In the genomic region with DNA sequence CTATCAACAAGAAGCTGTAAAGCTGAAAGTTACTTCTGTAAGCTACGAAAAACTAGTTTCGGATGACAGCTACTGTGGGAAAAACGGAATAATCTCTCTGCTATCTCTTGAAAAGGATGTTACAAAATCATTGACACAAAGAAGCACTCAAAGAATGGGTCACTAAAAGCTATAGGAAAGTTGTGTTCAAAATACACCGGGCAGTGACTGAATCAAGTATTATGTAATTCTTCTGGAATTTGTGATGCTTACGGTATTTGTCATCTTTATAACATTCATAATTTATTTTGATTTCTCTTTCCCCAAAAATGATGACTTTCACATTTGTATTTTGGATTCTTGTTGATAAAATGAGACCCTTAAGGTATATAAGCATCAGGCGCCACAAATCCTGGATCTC, we compare ENCODE assay signal across 14 cellular contexts.
DNase-seq lines count a peak whose midpoint lies in the region; ATAC-seq and TF ChIP-seq lines count a peak whose summit lies in the region.
"Had no signal": no experiment of that assay in that cellular context is flagged by ENCODE, and none has a peak within 500 bp of the region (broad histone marks: within the 10 kb centered on the region; RNA-seq: fewer than 3 reads in every experiment).

No MANE protein-coding gene starts in this region.

- no peak overlapping the region for H3K4me3 Mint-ChIP-seq in activated CD4-positive, alpha-beta T cell treated with anti-CD3 and anti-CD28 coated beads, Interleukin-2, amount 10 ng/mL, durations not matched to agents 24 days and 14 days

- H3K36me3 Mint-ChIP-seq in activated CD4-positive, alpha-beta T cell treated with anti-CD3 and anti-CD28 coated beads, Interleukin-2, amount 10 ng/mL, durations not matched to agents 24 days and 14 days (ENCODE audit: low read depth) = no peaks in the 10 kb centered on the region

- no peak for TF ChIP-seq CTCF in astrocyte of the spinal cord (IDR thresholded peaks at IDR 0.05; ENCODE audit: low read depth, low read length)

- no peak overlapping the region for H3K27ac Mint-ChIP-seq in activated CD4-positive, alpha-beta T cell treated with anti-CD3 and anti-CD28 coated beads, Interleukin-2, amount 10 ng/mL, durations not matched to agents 24 days and 14 days

- intact Hi-C loops in activated CD4-positive, alpha-beta T cell treated with anti-CD3 and anti-CD28 coated beads, Interleukin-2, amount 10 ng/mL, durations not matched to agents 24 days and 14 days (cut with micrococcal nuclease) = no loop called here

- H3K27me3 Mint-ChIP-seq in activated CD4-positive, alpha-beta T cell treated with anti-CD3 and anti-CD28 coated beads, Interleukin-2, amount 10 ng/mL, durations not matched to agents 24 days and 14 days = no peaks in the 10 kb centered on the region

- peaks cover 39% of the 10 kb centered on the region for H3K4me1 Mint-ChIP-seq in activated CD4-positive, alpha-beta T cell treated with anti-CD3 and anti-CD28 coated beads, Interleukin-2, amount 10 ng/mL, durations not matched to agents 24 days and 14 days

- ATAC-seq in HG03439 (IDR thresholded peaks at IDR 0.05; ENCODE audit: unreplicated experiment) = no peak

- no peak overlapping the region for H3K4me3 ChIP-seq in astrocyte of the spinal cord (ENCODE audit: low read depth, low read length)
- H3K4me3 ChIP-seq: cardiac muscle cell, lung had no signal

- DNase-seq in A172 (ENCODE audit: low spot score) = peak; percentile 73
- DNase-seq in LHCN-M2 (ENCODE audit: low read depth) = peak; percentile 48
- peak; percentile 59 for DNase-seq in astrocyte of the spinal cord (ENCODE audit: low read depth, low spot score)
- peak; percentile 54 for DNase-seq in hepatic stellate cell (ENCODE audit: low spot score)
- no peak for DNase-seq in activated CD4-positive, alpha-beta T cell treated with anti-CD3 and anti-CD28 coated beads, Interleukin-2, amount 10 ng/mL, durations not matched to agents 24 days and 14 days
- no peak for DNase-seq in RPMI8226
- no peak for DNase-seq in CD1c-positive myeloid dendritic cell (ENCODE audit: extremely low spot score)
- DNase-seq: NCI-H1417 treated with DMSO at 0.1 percent for 48 hours, NCI-H69, SHP77, substantia nigra had no signal

- in situ Hi-C loops in astrocyte of the spinal cord (cut with HindIII; ENCODE audit: low sequenced_read_pairs) = no loop called here

- H3K9me3 Mint-ChIP-seq in activated CD4-positive, alpha-beta T cell treated with anti-CD3 and anti-CD28 coated beads, Interleukin-2, amount 10 ng/mL, durations not matched to agents 24 days and 14 days = peaks cover 3% of the 10 kb centered on the region

Comparison
In these comparisons a context has a peak if more than half of its experiments do, and no peak if none do; other contexts are left out.
1. DNase-seq: peak in A172 (single experiment), LHCN-M2 (single experiment), astrocyte of the spinal cord (single experiment) and hepatic stellate cell (single experiment); none in activated CD4-positive, alpha-beta T cell treated with anti-CD3 and anti-CD28 coated beads, Interleukin-2, amount 10 ng/mL, durations not matched to agents 24 days and 14 days (single experiment), RPMI8226 (single experiment) and CD1c-positive myeloid dendritic cell (single experiment).